Comparison of ENCODE assay signal across 1 cellular context in genomic region chr7:31873816-31874597, GRCh38.
TF ChIP-seq lines count a peak whose summit lies in the region.

No MANE protein-coding gene starts in this region.

TF ChIP-seq in GM12878, 131 proteins besides CTCF, POLR2A, EP300 and RAD21 (continued from another document and continues in another):
- no peak for TF ChIP-seq HDGF (IDR thresholded peaks at IDR 0.05)
- peak; percentile 77; the same call in 1 of the 2 replicates for TF ChIP-seq SPI1 (IDR thresholded peaks at IDR 0.05; ENCODE audit: borderline replicate concordance, insufficient read depth, low read depth, low read length)
- 0 out of 2 replicates have a peak, but pooled peaks have one; percentile 56 for TF ChIP-seq DPF2 (IDR thresholded peaks at IDR 0.05)
- TF ChIP-seq ZSCAN29 (IDR thresholded peaks at IDR 0.05) = no peak
- TF ChIP-seq EGR1 (IDR thresholded peaks at IDR 0.05; ENCODE audit: borderline replicate concordance in 1 of 2, low read depth in 2 of 2, low read length in 2 of 2) = no peak
- TF ChIP-seq PML (IDR thresholded peaks at IDR 0.05; ENCODE audit: low read length) = no peak
- TF ChIP-seq, protein P1, sequence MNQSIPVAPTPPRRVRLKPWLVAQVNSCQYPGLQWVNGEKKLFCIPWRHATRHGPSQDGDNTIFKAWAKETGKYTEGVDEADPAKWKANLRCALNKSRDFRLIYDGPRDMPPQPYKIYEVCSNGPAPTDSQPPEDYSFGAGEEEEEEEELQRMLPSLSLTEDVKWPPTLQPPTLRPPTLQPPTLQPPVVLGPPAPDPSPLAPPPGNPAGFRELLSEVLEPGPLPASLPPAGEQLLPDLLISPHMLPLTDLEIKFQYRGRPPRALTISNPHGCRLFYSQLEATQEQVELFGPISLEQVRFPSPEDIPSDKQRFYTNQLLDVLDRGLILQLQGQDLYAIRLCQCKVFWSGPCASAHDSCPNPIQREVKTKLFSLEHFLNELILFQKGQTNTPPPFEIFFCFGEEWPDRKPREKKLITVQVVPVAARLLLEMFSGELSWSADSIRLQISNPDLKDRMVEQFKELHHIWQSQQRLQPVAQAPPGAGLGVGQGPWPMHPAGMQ (IDR thresholded peaks at IDR 0.05; ENCODE audit: borderline replicate concordance) = no peak
- TF ChIP-seq SREBF1 (IDR thresholded peaks at IDR 0.05; ENCODE audit: low read length) = no peak
- no peak for TF ChIP-seq NR2C2 (IDR thresholded peaks at IDR 0.05; ENCODE audit: borderline replicate concordance, control insufficient read depth, insufficient read length, low read depth)
- peak; percentile 61; the same call in 1 of the 2 replicates for TF ChIP-seq IKZF1 (conservative IDR thresholded peaks at IDR 0.05)
- TF ChIP-seq CBFB (IDR thresholded peaks at IDR 0.05; ENCODE audit: low read depth) = no peak
- no peak for TF ChIP-seq USF1 (IDR thresholded peaks at IDR 0.05; ENCODE audit: borderline replicate concordance, extremely low read length, insufficient read depth, low read depth, low read length)
- TF ChIP-seq, protein P2, sequence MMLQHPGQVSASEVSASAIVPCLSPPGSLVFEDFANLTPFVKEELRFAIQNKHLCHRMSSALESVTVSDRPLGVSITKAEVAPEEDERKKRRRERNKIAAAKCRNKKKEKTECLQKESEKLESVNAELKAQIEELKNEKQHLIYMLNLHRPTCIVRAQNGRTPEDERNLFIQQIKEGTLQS (IDR thresholded peaks at IDR 0.05; ENCODE audit: borderline replicate concordance, extremely low read depth, low read depth, low read length) = no peak
- TF ChIP-seq, protein P3, sequence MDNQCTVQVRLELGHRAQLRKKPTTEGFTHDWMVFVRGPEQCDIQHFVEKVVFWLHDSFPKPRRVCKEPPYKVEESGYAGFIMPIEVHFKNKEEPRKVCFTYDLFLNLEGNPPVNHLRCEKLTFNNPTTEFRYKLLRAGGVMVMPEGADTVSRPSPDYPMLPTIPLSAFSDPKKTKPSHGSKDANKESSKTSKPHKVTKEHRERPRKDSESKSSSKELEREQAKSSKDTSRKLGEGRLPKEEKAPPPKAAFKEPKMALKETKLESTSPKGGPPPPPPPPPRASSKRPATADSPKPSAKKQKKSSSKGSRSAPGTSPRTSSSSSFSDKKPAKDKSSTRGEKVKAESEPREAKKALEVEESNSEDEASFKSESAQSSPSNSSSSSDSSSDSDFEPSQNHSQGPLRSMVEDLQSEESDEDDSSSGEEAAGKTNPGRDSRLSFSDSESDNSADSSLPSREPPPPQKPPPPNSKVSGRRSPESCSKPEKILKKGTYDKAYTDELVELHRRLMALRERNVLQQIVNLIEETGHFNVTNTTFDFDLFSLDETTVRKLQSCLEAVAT (IDR thresholded peaks at IDR 0.05) = no peak
- TF ChIP-seq ATF2 (IDR thresholded peaks at IDR 0.05; ENCODE audit: low read length) = no peak
- peak; percentile 58; the same call in 1 of the 2 replicates for TF ChIP-seq IRF4 (IDR thresholded peaks at IDR 0.05; ENCODE audit: low read depth, low read length)
- TF ChIP-seq REST (IDR thresholded peaks at IDR 0.05; ENCODE audit: low read depth, low read length) = no peak
- TF ChIP-seq PAX5 (IDR thresholded peaks at IDR 0.05; ENCODE audit: borderline replicate concordance, low read depth, low read length) = peak; percentile 80
- TF ChIP-seq STAT1 (conservative IDR thresholded peaks at IDR 0.05) = no peak
- TF ChIP-seq YY1 (IDR thresholded peaks at IDR 0.05; ENCODE audit: low read depth, low read length) = no peak
- TF ChIP-seq RAD51 (IDR thresholded peaks at IDR 0.05) = peak; percentile 28; the same call in 1 of the 2 replicates
- TF ChIP-seq NBN (IDR thresholded peaks at IDR 0.05) = 0 out of 2 replicates have a peak, but pooled peaks have one; percentile 20
- TF ChIP-seq, protein P4, sequence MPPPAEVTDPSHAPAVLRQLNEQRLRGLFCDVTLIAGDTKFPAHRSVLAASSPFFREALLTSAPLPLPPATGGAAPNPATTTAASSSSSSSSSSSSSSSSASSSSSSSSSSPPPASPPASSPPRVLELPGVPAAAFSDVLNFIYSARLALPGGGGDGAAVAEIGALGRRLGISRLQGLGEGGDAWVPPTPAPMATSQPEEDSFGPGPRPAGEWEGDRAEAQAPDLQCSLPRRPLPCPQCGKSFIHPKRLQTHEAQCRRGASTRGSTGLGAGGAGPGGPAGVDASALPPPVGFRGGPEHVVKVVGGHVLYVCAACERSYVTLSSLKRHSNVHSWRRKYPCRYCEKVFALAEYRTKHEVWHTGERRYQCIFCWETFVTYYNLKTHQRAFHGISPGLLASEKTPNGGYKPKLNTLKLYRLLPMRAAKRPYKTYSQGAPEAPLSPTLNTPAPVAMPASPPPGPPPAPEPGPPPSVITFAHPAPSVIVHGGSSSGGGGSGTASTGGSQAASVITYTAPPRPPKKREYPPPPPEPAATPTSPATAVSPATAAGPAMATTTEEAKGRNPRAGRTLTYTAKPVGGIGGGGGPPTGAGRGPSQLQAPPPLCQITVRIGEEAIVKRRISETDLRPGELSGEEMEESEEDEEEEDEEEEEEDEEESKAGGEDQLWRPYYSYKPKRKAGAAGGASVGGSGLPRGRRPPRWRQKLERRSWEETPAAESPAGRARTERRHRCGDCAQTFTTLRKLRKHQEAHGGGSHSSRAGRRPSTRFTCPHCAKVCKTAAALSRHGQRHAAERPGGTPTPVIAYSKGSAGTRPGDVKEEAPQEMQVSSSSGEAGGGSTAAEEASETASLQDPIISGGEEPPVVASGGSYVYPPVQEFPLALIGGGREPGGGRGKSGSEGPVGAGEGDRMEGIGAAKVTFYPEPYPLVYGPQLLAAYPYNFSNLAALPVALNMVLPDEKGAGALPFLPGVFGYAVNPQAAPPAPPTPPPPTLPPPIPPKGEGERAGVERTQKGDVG (CRISPR knock-in tag; IDR thresholded peaks at IDR 0.05) = no peak
- TF ChIP-seq CREM (IDR thresholded peaks at IDR 0.05; ENCODE audit: low read depth) = no peak
- TF ChIP-seq PBX3 (IDR thresholded peaks at IDR 0.05; ENCODE audit: insufficient replicate concordance, low read depth, low read length) = peak; percentile 5
- TF ChIP-seq GATAD2B (conservative IDR thresholded peaks at IDR 0.05; ENCODE audit: low read depth) = no peak
- peak; percentile 67 for TF ChIP-seq RUNX3 (IDR thresholded peaks at IDR 0.05; ENCODE audit: low read length)
- no peak for TF ChIP-seq NR2C1 (IDR thresholded peaks at IDR 0.05)
- peak; percentile 56; the same call in 1 of the 2 replicates for TF ChIP-seq BCL11A (IDR thresholded peaks at IDR 0.05; ENCODE audit: low read depth, low read length)
- TF ChIP-seq MXI1 (IDR thresholded peaks at IDR 0.05; ENCODE audit: low read depth, low read length) = no peak
- no peak for TF ChIP-seq NRF1 (conservative IDR thresholded peaks at IDR 0.05; ENCODE audit: low read depth, low read length)
- no peak for TF ChIP-seq MYB (IDR thresholded peaks at IDR 0.05; ENCODE audit: borderline replicate concordance, low read depth, low read length)
- no peak for TF ChIP-seq BHLHE40 (IDR thresholded peaks at IDR 0.05; ENCODE audit: borderline replicate concordance in 1 of 2, low read depth in 2 of 2, low read length in 1 of 2)
- TF ChIP-seq, protein P5, sequence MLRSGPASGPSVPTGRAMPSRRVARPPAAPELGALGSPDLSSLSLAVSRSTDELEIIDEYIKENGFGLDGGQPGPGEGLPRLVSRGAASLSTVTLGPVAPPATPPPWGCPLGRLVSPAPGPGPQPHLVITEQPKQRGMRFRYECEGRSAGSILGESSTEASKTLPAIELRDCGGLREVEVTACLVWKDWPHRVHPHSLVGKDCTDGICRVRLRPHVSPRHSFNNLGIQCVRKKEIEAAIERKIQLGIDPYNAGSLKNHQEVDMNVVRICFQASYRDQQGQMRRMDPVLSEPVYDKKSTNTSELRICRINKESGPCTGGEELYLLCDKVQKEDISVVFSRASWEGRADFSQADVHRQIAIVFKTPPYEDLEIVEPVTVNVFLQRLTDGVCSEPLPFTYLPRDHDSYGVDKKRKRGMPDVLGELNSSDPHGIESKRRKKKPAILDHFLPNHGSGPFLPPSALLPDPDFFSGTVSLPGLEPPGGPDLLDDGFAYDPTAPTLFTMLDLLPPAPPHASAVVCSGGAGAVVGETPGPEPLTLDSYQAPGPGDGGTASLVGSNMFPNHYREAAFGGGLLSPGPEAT (IDR thresholded peaks at IDR 0.05; ENCODE audit: low read depth) = peak; percentile 42; the same call in 1 of the 2 replicates
- no peak for TF ChIP-seq CEBPB (IDR thresholded peaks at IDR 0.05; ENCODE audit: borderline replicate concordance in 1 of 2, low read depth in 2 of 2, low read length in 2 of 2)
- peak; percentile 72 to 75; a peak in 3 of 4 replicates for TF ChIP-seq IKZF2 (IDR thresholded peaks at IDR 0.05)
- TF ChIP-seq RELA (IDR thresholded peaks at IDR 0.05; ENCODE audit: borderline replicate concordance, partially characterized antibody) = no peak
- TF ChIP-seq POLR2AphosphoS2 (IDR thresholded peaks at IDR 0.05; ENCODE audit: low read depth, low read length) = no peak
- no peak for TF ChIP-seq GABPA (IDR thresholded peaks at IDR 0.05; ENCODE audit: low read depth)
- peak; percentile 75 for TF ChIP-seq MEF2B (IDR thresholded peaks at IDR 0.05; ENCODE audit: partially characterized antibody, poor library complexity, severe bottlenecking)
- peak; percentile 66 for TF ChIP-seq MTA2 (IDR thresholded peaks at IDR 0.05; ENCODE audit: low read depth)
- TF ChIP-seq, protein P6, sequence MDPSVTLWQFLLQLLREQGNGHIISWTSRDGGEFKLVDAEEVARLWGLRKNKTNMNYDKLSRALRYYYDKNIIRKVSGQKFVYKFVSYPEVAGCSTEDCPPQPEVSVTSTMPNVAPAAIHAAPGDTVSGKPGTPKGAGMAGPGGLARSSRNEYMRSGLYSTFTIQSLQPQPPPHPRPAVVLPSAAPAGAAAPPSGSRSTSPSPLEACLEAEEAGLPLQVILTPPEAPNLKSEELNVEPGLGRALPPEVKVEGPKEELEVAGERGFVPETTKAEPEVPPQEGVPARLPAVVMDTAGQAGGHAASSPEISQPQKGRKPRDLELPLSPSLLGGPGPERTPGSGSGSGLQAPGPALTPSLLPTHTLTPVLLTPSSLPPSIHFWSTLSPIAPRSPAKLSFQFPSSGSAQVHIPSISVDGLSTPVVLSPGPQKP (IDR thresholded peaks at IDR 0.05; ENCODE audit: low read depth, low read length) = no peak
- no peak for TF ChIP-seq NFYA (IDR thresholded peaks at IDR 0.05; ENCODE audit: borderline replicate concordance, low read depth, low read length)
- TF ChIP-seq MEF2A (IDR thresholded peaks at IDR 0.05; ENCODE audit: insufficient read depth, low read depth, low read length) = no peak
- TF ChIP-seq YBX1 (IDR thresholded peaks at IDR 0.05) = no peak
